10 cellular contexts compared by ENCODE assay signal in the genomic region with DNA sequence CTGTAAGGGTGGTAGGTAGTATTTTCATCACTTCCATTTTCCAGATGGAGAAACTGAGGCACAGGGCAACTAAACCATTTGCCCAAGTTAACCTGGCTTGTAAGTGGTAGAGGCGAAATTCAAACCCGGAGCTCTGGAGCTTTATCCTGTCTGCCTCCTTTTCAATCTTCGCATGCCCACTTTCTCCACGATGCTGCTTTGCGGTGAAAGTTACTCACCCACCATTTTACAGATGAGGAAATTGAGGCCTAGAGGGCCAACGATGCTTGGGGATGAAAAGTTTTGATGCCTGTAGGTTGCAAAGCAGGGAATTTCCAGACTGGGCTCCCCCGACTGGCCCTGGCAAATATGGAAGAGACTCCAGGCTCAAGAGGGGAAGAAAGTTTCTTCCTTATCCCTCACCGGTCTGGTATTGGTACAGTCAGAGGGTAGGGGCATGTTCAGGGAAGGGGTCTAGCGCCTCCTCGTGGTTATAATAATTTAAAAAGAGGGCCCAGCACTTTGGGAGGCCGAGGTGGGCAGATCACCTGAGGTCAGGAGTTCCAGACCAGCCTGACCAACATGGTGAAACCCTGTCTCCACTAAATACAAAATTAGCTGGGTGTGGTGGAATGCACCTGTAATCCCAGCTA. TPM values are rescaled to one million over a fixed set of nuclear protein-coding genes. Genes with fewer than 3 reads are reported as not detected.
DNase-seq lines count a peak whose midpoint lies in the region; ATAC-seq and TF ChIP-seq lines count a peak whose summit lies in the region.
"Had no signal": no experiment of that assay in that cellular context is flagged by ENCODE, and none has a peak within 500 bp of the region (broad histone marks: within the 10 kb centered on the region; RNA-seq: fewer than 3 reads in every experiment).

No MANE protein-coding gene starts in this region.

- no peak overlapping the region for H3K27ac ChIP-seq in psoas muscle

- no peak overlapping the region for H3K4me3 ChIP-seq in psoas muscle

- DNase-seq in activated CD4-positive, alpha-beta T cell treated with anti-CD3 and anti-CD28 coated beads, Interleukin-2, amount 10 ng/mL, durations not matched to agents 24 days and 14 days, result peak; percentile 66
- no peak for DNase-seq in activated CD4-positive, alpha-beta T cell treated with anti-CD3 and anti-CD28 coated beads for 48 hours
- DNase-seq in NCI-H82 (lab: John Stamatoyannopoulos, UW) (peak; percentile 29), psoas muscle (no peak), head of caudate nucleus (no peak), NCI-H1417 (lab: John Stamatoyannopoulos, UW) (no peak)
- DNase-seq in effector memory CD8-positive, alpha-beta T cell, result no peak
- DNase-seq: COR-L47 had no signal

- peaks cover 5% of the 10 kb centered on the region for H3K4me1 ChIP-seq in psoas muscle

- peaks cover 52% of the 10 kb centered on the region for H3K4me1 Mint-ChIP-seq in activated CD4-positive, alpha-beta T cell treated with anti-CD3 and anti-CD28 coated beads, Interleukin-2, amount 10 ng/mL, durations not matched to agents 24 days and 14 days
- H3K4me1 Mint-ChIP-seq in effector memory CD8-positive, alpha-beta T cell (ENCODE audit: low read depth in 2 of 2), result peaks cover 41 to 44% of the 10 kb centered on the region in 2 donors

- H3K9me3 ChIP-seq in psoas muscle, result no peaks in the 10 kb centered on the region

- H3K36me3 ChIP-seq in psoas muscle (ENCODE audit: insufficient read depth in 1 of 2, low read depth in 1 of 2), result no peaks in the 10 kb centered on the region

- peaks cover 0 to 28% (median 9%) of the 10 kb centered on the region in 3 donors for H3K27me3 ChIP-seq in psoas muscle (ENCODE audit: insufficient read depth in 3 of 3, low read length in 2 of 3)

- H3K9me3 Mint-ChIP-seq in activated CD4-positive, alpha-beta T cell treated with anti-CD3 and anti-CD28 coated beads, Interleukin-2, amount 10 ng/mL, durations not matched to agents 24 days and 14 days, result peaks cover 3% of the 10 kb centered on the region
- H3K9me3 Mint-ChIP-seq in effector memory CD8-positive, alpha-beta T cell, result no peaks in the 10 kb centered on the region

- H3K4me3 Mint-ChIP-seq in activated CD4-positive, alpha-beta T cell treated with anti-CD3 and anti-CD28 coated beads, Interleukin-2, amount 10 ng/mL, durations not matched to agents 24 days and 14 days, result no peak overlapping the region
- no peak overlapping the region for H3K4me3 Mint-ChIP-seq in effector memory CD8-positive, alpha-beta T cell

- H3K27ac Mint-ChIP-seq in activated CD4-positive, alpha-beta T cell treated with anti-CD3 and anti-CD28 coated beads, Interleukin-2, amount 10 ng/mL, durations not matched to agents 24 days and 14 days, result peak overlapping the region; percentile 66
- H3K27ac Mint-ChIP-seq in effector memory CD8-positive, alpha-beta T cell, result peak overlapping the region; percentile 18 to 44

- 56 to 61% (median 59%) methylated on average over 11 of the region's 11 CpGs for WGBS in psoas muscle, 3 donors

- ATAC-seq in effector memory CD8-positive, alpha-beta T cell (replicated peaks), result no peak
- peak in 1 of 4 donors; percentile 59 for ATAC-seq in psoas muscle
- ATAC-seq in GM18858 (IDR thresholded peaks at IDR 0.05; ENCODE audit: unreplicated experiment), result no peak

- intact Hi-C loops in activated CD4-positive, alpha-beta T cell treated with anti-CD3 and anti-CD28 coated beads, Interleukin-2, amount 10 ng/mL, durations not matched to agents 24 days and 14 days (cut with micrococcal nuclease), result no loop called here
- intact Hi-C loops in psoas muscle (cut with DNase I) (loop anchor here in 1 of 2 donors (5.0 kb wide), 1 partner anchor 37 kb away; no protein-coding TSS in a partner anchor), head of caudate nucleus (cut with DNase I) (no loop called here)

- no peaks in the 10 kb centered on the region for H3K27me3 Mint-ChIP-seq in activated CD4-positive, alpha-beta T cell treated with anti-CD3 and anti-CD28 coated beads, Interleukin-2, amount 10 ng/mL, durations not matched to agents 24 days and 14 days
- H3K27me3 Mint-ChIP-seq in effector memory CD8-positive, alpha-beta T cell, result no peaks in the 10 kb centered on the region

- peaks cover 8% of the 10 kb centered on the region for H3K36me3 Mint-ChIP-seq in activated CD4-positive, alpha-beta T cell treated with anti-CD3 and anti-CD28 coated beads, Interleukin-2, amount 10 ng/mL, durations not matched to agents 24 days and 14 days (ENCODE audit: low read depth)
- peaks cover 27% of the 10 kb centered on the region for H3K36me3 Mint-ChIP-seq in effector memory CD8-positive, alpha-beta T cell (ENCODE audit: insufficient read depth)

- peak; percentile 38 for TF ChIP-seq CTCF in psoas muscle (IDR thresholded peaks at IDR 0.05)

RNA-seq across cellular contexts. Expression of gene SH2D3A, which starts 1.9 kb away (rescaled TPM):
- 9.8 and 11.0 TPM in 2 replicates for total RNA-seq in activated CD4-positive, alpha-beta T cell treated with anti-CD3 and anti-CD28 coated beads, Interleukin-2, amount 10 ng/mL, durations not matched to agents 24 days and 14 days
- total RNA-seq in psoas muscle, result under 1 TPM in 1 of 4 donors, not detected in 3; 0.13 TPM
- under 1 TPM; 0.07 to 0.17 (median 0.10) TPM for polyA plus RNA-seq in psoas muscle

RNA-seq across cellular contexts. Expression of gene VAV1, which starts 3.4 kb away (rescaled TPM):
- total RNA-seq in activated CD4-positive, alpha-beta T cell treated with anti-CD3 and anti-CD28 coated beads, Interleukin-2, amount 10 ng/mL, durations not matched to agents 24 days and 14 days, result 75.3 and 78.9 TPM in 2 replicates
- total RNA-seq in psoas muscle, result 1 to 10 TPM; 1.1 to 1.8 (median 1.7) TPM
- polyA plus RNA-seq in psoas muscle, result under 1 TPM; 0.20 to 0.39 (median 0.38) TPM
- total RNA-seq: glomerular endothelial cell had no signal

RNA-seq across cellular contexts. Expression of gene TRIP10, which starts 29.6 kb away (rescaled TPM):
- total RNA-seq in activated CD4-positive, alpha-beta T cell treated with anti-CD3 and anti-CD28 coated beads, Interleukin-2, amount 10 ng/mL, durations not matched to agents 24 days and 14 days, result 66.3 and 67.7 TPM in 2 replicates
- total RNA-seq in psoas muscle, result 100 to 1,000 TPM; 215 to 264 (median 223) TPM
- polyA plus RNA-seq in psoas muscle, result 100 to 1,000 TPM; 104 to 297 (median 234) TPM

RNA-seq across cellular contexts. Expression of gene GPR108, which starts 31.7 kb away (rescaled TPM):
- 97.7 and 107 TPM in 2 replicates for total RNA-seq in activated CD4-positive, alpha-beta T cell treated with anti-CD3 and anti-CD28 coated beads, Interleukin-2, amount 10 ng/mL, durations not matched to agents 24 days and 14 days
- total RNA-seq in psoas muscle, result 10 to 100 TPM; 12.5 to 27.8 (median 21.3) TPM
- polyA plus RNA-seq in psoas muscle, result 10 to 100 TPM; 19.3 to 25.7 (median 25.0) TPM

RNA-seq across cellular contexts. Expression of gene C3, which starts 48.7 kb away (rescaled TPM):
- 4.8 and 5.3 TPM in 2 replicates for total RNA-seq in activated CD4-positive, alpha-beta T cell treated with anti-CD3 and anti-CD28 coated beads, Interleukin-2, amount 10 ng/mL, durations not matched to agents 24 days and 14 days
- 100 to 1,000 TPM in 2 of 4 donors, 10 to 100 TPM in 2; 78.6 to 120 (median 94.9) TPM for total RNA-seq in psoas muscle
- 10 to 100 TPM; 37.7 to 88.8 (median 72.7) TPM for polyA plus RNA-seq in psoas muscle

Comparison
In these comparisons a context has a peak if more than half of its experiments do, and no peak if none do; other contexts are left out.
1. DNase-seq: peak in activated CD4-positive, alpha-beta T cell treated with anti-CD3 and anti-CD28 coated beads, Interleukin-2, amount 10 ng/mL, durations not matched to agents 24 days and 14 days (single experiment) and NCI-H82 (single experiment); none in activated CD4-positive, alpha-beta T cell treated with anti-CD3 and anti-CD28 coated beads for 48 hours (single experiment), effector memory CD8-positive, alpha-beta T cell (0 of 3), psoas muscle (0 of 2), head of caudate nucleus (0 of 42) and NCI-H1417 (0 of 3).
2. RNA of gene VAV1, which starts 3.4 kb away (total RNA-seq): 75.3 to 78.9 TPM in activated CD4-positive, alpha-beta T cell treated with anti-CD3 and anti-CD28 coated beads, Interleukin-2, amount 10 ng/mL, durations not matched to agents 24 days and 14 days; 1.1 to 1.8 TPM in psoas muscle; every median in the first group is over 10 times any median in the second.